ENCODE assay signal across 8 cellular contexts in the genomic region with DNA sequence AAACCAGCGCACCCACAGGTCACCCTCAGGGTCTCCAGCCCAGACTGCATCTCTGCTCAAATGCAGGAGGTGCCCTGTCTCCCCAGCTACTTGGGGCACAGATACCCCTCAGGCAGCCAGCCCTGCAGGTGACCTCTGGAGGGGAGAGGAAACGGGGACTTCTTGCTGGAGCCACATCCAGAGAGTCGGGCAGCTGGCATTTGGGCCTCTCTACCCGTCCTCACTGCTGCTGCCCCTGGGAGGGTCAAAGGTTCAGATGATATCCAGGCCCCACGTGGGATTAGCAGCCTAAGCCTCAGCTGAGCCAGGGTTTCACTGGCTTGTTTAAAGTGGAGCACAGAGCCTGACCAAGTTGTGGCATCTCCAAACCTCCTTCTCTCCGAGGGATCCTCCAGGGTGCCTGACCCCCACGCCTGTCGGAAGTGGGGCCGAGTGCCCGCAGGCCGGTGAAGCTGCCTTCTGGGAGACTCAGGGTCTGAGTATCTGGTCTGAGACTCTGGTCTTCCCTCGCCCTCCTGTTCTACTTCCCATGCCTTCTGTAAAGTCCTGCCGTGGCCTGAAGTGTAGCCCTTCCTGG. TPM values are rescaled to one million over a fixed set of nuclear protein-coding genes. Genes with fewer than 3 reads are reported as not detected.
DNase-seq lines count a peak whose midpoint lies in the region; ATAC-seq and TF ChIP-seq lines count a peak whose summit lies in the region.

No MANE protein-coding gene starts in this region.

- intact Hi-C loops in lower lobe of right lung (cut with DNase I), result no loop called here

- no peak for TF ChIP-seq CTCF in lower lobe of right lung (IDR thresholded peaks at IDR 0.05)
- TF ChIP-seq CTCF in tibial nerve (IDR thresholded peaks at IDR 0.05), result no peak

- no peaks in the 10 kb centered on the region for H3K27me3 ChIP-seq in lower lobe of right lung (ENCODE audit: low read depth)
- H3K27me3 ChIP-seq in tibial nerve, result no peaks in the 10 kb centered on the region

- peak overlapping the region; percentile 99 for H3K4me3 Mint-ChIP-seq in activated T-cell treated with anti-CD3 and anti-CD28 coated beads, Interleukin-2, amount 50 U/mL, for 4 hours

- peak overlapping the region; percentile 82 for H3K4me3 ChIP-seq in lower lobe of right lung
- peak overlapping the region; percentile 71 to 97 (median 96) for H3K4me3 ChIP-seq in tibial nerve

- no peaks in the 10 kb centered on the region for H3K9me3 ChIP-seq in lower lobe of right lung
- H3K9me3 ChIP-seq in tibial nerve, result no peaks in the 10 kb centered on the region

- no peak for TF ChIP-seq EP300 in tibial nerve (IDR thresholded peaks at IDR 0.05)

- H3K36me3 Mint-ChIP-seq in activated T-cell treated with anti-CD3 and anti-CD28 coated beads, Interleukin-2, amount 50 U/mL, for 4 hours (ENCODE audit: insufficient read depth), result peaks cover 13% of the 10 kb centered on the region

- ATAC-seq in activated T-cell treated with anti-CD3 and anti-CD28 coated beads, Interleukin-2, amount 50 U/mL, for 4 hours, result no peak
- ATAC-seq in lower lobe of right lung, result no peak
- no peak for ATAC-seq in HG02885 (IDR thresholded peaks at IDR 0.05; ENCODE audit: poor library complexity, unreplicated experiment)

- H3K27ac ChIP-seq in lower lobe of right lung (peak overlapping the region; percentile 86), tibial nerve (peak overlapping the region; percentile 48 to 88 (median 86))

- DNase-seq in activated T-cell treated with anti-CD3 and anti-CD28 coated beads, Interleukin-2, amount 50 U/mL, for 4 hours, result no peak
- DNase-seq in activated T-cell treated with anti-CD3 and anti-CD28 coated beads, Interleukin-2, amount 50 U/mL, for 48 hours, result no peak
- DNase-seq in amniotic epithelial cell (ENCODE audit: low read depth) (peak; percentile 43), lower lobe of right lung (peak; percentile 37), tibial nerve (ENCODE audit: low spot score in 2 of 2) (no peak), hepatic stellate cell (ENCODE audit: low spot score) (no peak), NCI-H2196 treated with DMSO at 0.1 percent for 48 hours (lab: John Stamatoyannopoulos, UW; ENCODE audit: unreplicated experiment) (no peak)

- H3K36me3 ChIP-seq in lower lobe of right lung (no peaks in the 10 kb centered on the region), tibial nerve (no peaks in the 10 kb centered on the region)

- WGBS in tibial nerve, 2 donors, result 39 to 51% methylated on average over 9 to 13 of the region's 13 CpGs

- H3K4me1 Mint-ChIP-seq in activated T-cell treated with anti-CD3 and anti-CD28 coated beads, Interleukin-2, amount 50 U/mL, for 4 hours (ENCODE audit: low read depth), result peaks cover 70% of the 10 kb centered on the region

- peaks cover 1% of the 10 kb centered on the region for H3K9me3 Mint-ChIP-seq in activated T-cell treated with anti-CD3 and anti-CD28 coated beads, Interleukin-2, amount 50 U/mL, for 4 hours

- TF ChIP-seq POLR2A in tibial nerve (IDR thresholded peaks at IDR 0.05), result no peak

- H3K4me1 ChIP-seq in lower lobe of right lung (peaks cover 60% of the 10 kb centered on the region), tibial nerve (peaks cover 0 to 48% (median 38%) of the 10 kb centered on the region in 4 donors)

- H3K27me3 Mint-ChIP-seq in activated T-cell treated with anti-CD3 and anti-CD28 coated beads, Interleukin-2, amount 50 U/mL, for 4 hours (ENCODE audit: low read depth), result no peaks in the 10 kb centered on the region

RNA-seq across cellular contexts. Expression of a gene that starts 2.2 kb away (rescaled TPM):
- 10 to 100 TPM; 23.7 to 28.7 (median 26.6) TPM for total RNA-seq in activated T-cell treated with anti-CD3 and anti-CD28 coated beads, Interleukin-2, amount 50 U/mL, for 4 hours
- total RNA-seq in lower lobe of right lung, result 19.1 TPM
- 10 to 100 TPM; 36.2 to 63.3 (median 46.3) TPM for total RNA-seq in tibial nerve

RNA-seq across cellular contexts. Expression of a gene that starts 48.8 kb away (rescaled TPM):
- total RNA-seq in activated T-cell treated with anti-CD3 and anti-CD28 coated beads, Interleukin-2, amount 50 U/mL, for 4 hours, result not detected
- 1.8 TPM for total RNA-seq in lower lobe of right lung
- not detected for total RNA-seq in tibial nerve

Comparison
In these comparisons a context has a peak if more than half of its experiments do, and no peak if none do; other contexts are left out.
1. DNase-seq: peak in amniotic epithelial cell (single experiment) and lower lobe of right lung (single experiment); none in activated T-cell treated with anti-CD3 and anti-CD28 coated beads, Interleukin-2, amount 50 U/mL, for 4 hours (single experiment), activated T-cell treated with anti-CD3 and anti-CD28 coated beads, Interleukin-2, amount 50 U/mL, for 48 hours (0 of 2), tibial nerve (0 of 2), hepatic stellate cell (single experiment) and NCI-H2196 treated with DMSO at 0.1 percent for 48 hours (single experiment).